1 cellular context compared by ENCODE assay signal in genomic region chr7:14414274-14414986, GRCh38.
TF ChIP-seq lines count a peak whose summit lies in the region.

No MANE protein-coding gene starts in this region.

TF ChIP-seq in GM23338, 12 proteins besides CTCF, POLR2A, EP300 and RAD21 (continued from another document):
- no peak for TF ChIP-seq ZNF462 (CRISPR knock-in tag; IDR thresholded peaks at IDR 0.05)
- TF ChIP-seq CREB1 (CRISPR knock-in tag; IDR thresholded peaks at IDR 0.05; ENCODE audit: low read depth) = no peak
- no peak for TF ChIP-seq ETS1 (IDR thresholded peaks at IDR 0.05)
- no peak for TF ChIP-seq ZNF114 (CRISPR knock-in tag; IDR thresholded peaks at IDR 0.05)
- no peak for TF ChIP-seq EZH2phosphoT487 (IDR thresholded peaks at IDR 0.05; ENCODE audit: unreplicated experiment)
TF ChIP-seq in GM23338: peak in this region for 0.
